ENCODE assay signal across 1 cellular context in genomic region chr1:169485427-169486280, GRCh38.
A peak's percentile ranks its signal among the peaks of the same experiment; 100 is the strongest.
TF ChIP-seq lines count a peak whose summit lies in the region.

TSS of gene SLC19A2 (minus strand) at chr1:169485944. CDS start at chr1:169485766, 178 bp downstream.

TF ChIP-seq in HepG2, 621 proteins besides CTCF, POLR2A, EP300 and RAD21 (continued from another document and continues in another):
- TF ChIP-seq REST (IDR thresholded peaks at IDR 0.05; ENCODE audit: borderline replicate concordance in 1 of 2, low read depth in 1 of 2, low read length in 2 of 2) (no peak; a peak in 1 of 4 replicates), TRIM24 (CRISPR knock-in tag; IDR thresholded peaks at IDR 0.05) (0 out of 2 replicates have a peak, but pooled peaks have one; percentile 4), ZNF761 (CRISPR knock-in tag; conservative IDR thresholded peaks at IDR 0.05) (no peak), CENPX (CRISPR knock-in tag; IDR thresholded peaks at IDR 0.05) (no peak), ZNF557 (CRISPR knock-in tag; IDR thresholded peaks at IDR 0.05) (peak; percentile 62; the same call in 1 of the 2 replicates), TEAD3 (CRISPR knock-in tag; optimal IDR thresholded peaks at IDR 0.05; ENCODE audit: borderline replicate concordance) (peak; percentile 53), ZNF33A (CRISPR knock-in tag; IDR thresholded peaks at IDR 0.05; ENCODE audit: borderline replicate concordance) (no peak; the same call in 1 of the 2 replicates), FOXA1 (IDR thresholded peaks at IDR 0.05) (no peak), FOXA1 (CRISPR knock-in tag; IDR thresholded peaks at IDR 0.05) (no peak), ZNF790 (CRISPR knock-in tag; IDR thresholded peaks at IDR 0.05; ENCODE audit: borderline replicate concordance) (0 out of 2 replicates have a peak, but pooled peaks have one; percentile 12), CBX2 (IDR thresholded peaks at IDR 0.05; ENCODE audit: low read depth, low read length) (no peak), CBX2 (CRISPR knock-in tag; IDR thresholded peaks at IDR 0.05; ENCODE audit: low read depth) (no peak), RFXAP (CRISPR knock-in tag; IDR thresholded peaks at IDR 0.05; ENCODE audit: borderline replicate concordance) (peak; percentile 58; the same call in 1 of the 2 replicates), NONO (IDR thresholded peaks at IDR 0.05) (no peak), NONO (CRISPR knock-in tag; conservative IDR thresholded peaks at IDR 0.05) (peak; percentile 45), JUNB (CRISPR knock-in tag; IDR thresholded peaks at IDR 0.05; ENCODE audit: borderline replicate concordance) (no peak), NBN (conservative IDR thresholded peaks at IDR 0.05) (no peak), TBP (CRISPR knock-in tag; IDR thresholded peaks at IDR 0.05) (no peak), GRHL1 (CRISPR knock-in tag; conservative IDR thresholded peaks at IDR 0.05) (no peak), RFXANK (CRISPR knock-in tag; IDR thresholded peaks at IDR 0.05) (peak; percentile 74; the same call in 1 of the 2 replicates), ZNF18 (CRISPR knock-in tag; IDR thresholded peaks at IDR 0.05; ENCODE audit: insufficient replicate concordance) (peak; percentile 66), SMAD9 (CRISPR knock-in tag; IDR thresholded peaks at IDR 0.05) (no peak), ELF1 (CRISPR knock-in tag; IDR thresholded peaks at IDR 0.05) (peak; percentile 34; the same call in 1 of the 2 replicates), ATF6 (CRISPR knock-in tag; conservative IDR thresholded peaks at IDR 0.05) (no peak), PREB (CRISPR knock-in tag; IDR thresholded peaks at IDR 0.05) (0 out of 2 replicates have a peak, but pooled peaks have one; percentile 52), GABPB1 (CRISPR knock-in tag; IDR thresholded peaks at IDR 0.05) (peak; percentile 68), HNRNPLL (IDR thresholded peaks at IDR 0.05; ENCODE audit: low read depth, low read length, poor library complexity, severe bottlenecking) (peak; percentile 94), ETV6 (CRISPR knock-in tag; conservative IDR thresholded peaks at IDR 0.05) (no peak; the same call in 1 of the 2 replicates), ZNF513 (CRISPR knock-in tag; conservative IDR thresholded peaks at IDR 0.05) (no peak), ZNF879 (CRISPR knock-in tag; IDR thresholded peaks at IDR 0.05) (peak; percentile 55; the same call in 1 of the 2 replicates), MLLT10 (CRISPR knock-in tag; IDR thresholded peaks at IDR 0.05) (no peak), EHMT2 (IDR thresholded peaks at IDR 0.05; ENCODE audit: borderline replicate concordance, low read depth, low read length) (no peak), IKZF1 (IDR thresholded peaks at IDR 0.05) (no peak), ZNF232 (CRISPR knock-in tag; IDR thresholded peaks at IDR 0.05; ENCODE audit: borderline replicate concordance) (peak; percentile 93), KIAA2018 (CRISPR knock-in tag; IDR thresholded peaks at IDR 0.05; ENCODE audit: borderline replicate concordance) (no peak), ZSCAN25 (CRISPR knock-in tag; IDR thresholded peaks at IDR 0.05) (no peak; the same call in 1 of the 2 replicates), KDM6A (CRISPR knock-in tag; IDR thresholded peaks at IDR 0.05; ENCODE audit: low read depth) (no peak), KMT2B (CRISPR knock-in tag; IDR thresholded peaks at IDR 0.05) (peak; percentile 81), ZNF337 (CRISPR knock-in tag; IDR thresholded peaks at IDR 0.05; ENCODE audit: borderline replicate concordance, low read depth) (no peak), EZH2 (conservative IDR thresholded peaks at IDR 0.05; ENCODE audit: low read depth, low read length) (no peak), TSC22D2 (CRISPR knock-in tag; IDR thresholded peaks at IDR 0.05; ENCODE audit: borderline replicate concordance) (no peak; the same call in 1 of the 2 replicates), PHF8 (CRISPR knock-in tag; IDR thresholded peaks at IDR 0.05) (peak; percentile 73)
